In the genomic region with DNA sequence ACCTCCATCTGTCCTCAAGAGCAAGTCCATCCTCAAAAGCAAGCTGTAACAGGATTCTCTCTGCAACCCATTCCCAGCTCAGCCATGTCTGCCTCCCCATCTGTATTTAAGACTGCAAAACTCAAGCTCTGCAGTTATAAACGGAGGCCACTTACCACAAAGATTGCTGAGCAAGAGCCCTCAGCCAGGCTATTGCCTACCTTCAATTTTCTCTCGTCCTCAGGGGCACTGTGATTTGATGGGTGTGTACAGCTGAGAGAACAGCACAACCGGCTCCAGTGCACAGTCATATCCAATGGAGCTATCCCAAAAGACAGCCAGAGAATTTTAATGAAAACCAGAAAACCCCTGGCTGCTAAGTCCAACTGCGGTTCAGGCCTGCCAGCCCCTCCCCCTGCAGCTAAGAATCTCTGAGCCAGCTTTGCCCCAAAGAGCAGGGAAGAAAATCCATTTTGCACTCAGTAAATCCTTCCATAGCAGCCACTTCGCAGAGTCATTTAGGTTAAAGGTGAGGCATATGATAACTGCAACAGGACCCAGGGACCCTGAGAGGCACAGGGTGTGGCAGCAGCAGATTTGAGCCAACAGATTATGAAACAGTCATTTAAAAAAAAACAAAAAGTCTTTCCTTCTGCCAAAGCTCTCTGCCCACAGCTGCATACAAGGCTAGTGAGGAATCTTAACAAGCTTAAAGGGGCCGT, we compare ENCODE assay signal across 9 cellular contexts. TPM values are rescaled to one million over a fixed set of nuclear protein-coding genes. Genes with fewer than 3 reads are reported as not detected.
DNase-seq lines count a peak whose midpoint lies in the region; ATAC-seq and TF ChIP-seq lines count a peak whose summit lies in the region.
"Had no signal": no experiment of that assay in that cellular context is flagged by ENCODE, and none has a peak within 500 bp of the region (broad histone marks: within the 10 kb centered on the region; RNA-seq: fewer than 3 reads in every experiment).

No MANE protein-coding gene starts in this region.

- H3K4me3 Mint-ChIP-seq in activated T-cell treated with anti-CD3 and anti-CD28 coated beads, Interleukin-2, amount 50 U/mL, for 72 hours, result no peak overlapping the region
- H3K4me3 Mint-ChIP-seq: stimulated activated naive CD8-positive, alpha-beta T cell treated with anti-CD3 and anti-CD28 coated beads, Interleukin-15, Interleukin-2, amounts not matched to agents 100 ng/mL and 50 ng/mL, for 24 hours had no signal

- no peaks in the 10 kb centered on the region for H3K36me3 ChIP-seq in esophagus squamous epithelium

- TF ChIP-seq POLR2A in esophagus squamous epithelium (IDR thresholded peaks at IDR 0.05), result peak in 1 of 4 donors; percentile 3

- intact Hi-C loops in esophagus squamous epithelium (cut with DNase I), result no loop called here

- H3K36me3 Mint-ChIP-seq in activated T-cell treated with anti-CD3 and anti-CD28 coated beads, Interleukin-2, amount 50 U/mL, for 72 hours (ENCODE audit: insufficient read depth in 2 of 2), result peaks cover 4 to 9% of the 10 kb centered on the region in 2 donors

- peak; percentile 29 to 58 for ATAC-seq in activated T-cell treated with anti-CD3 and anti-CD28 coated beads, Interleukin-2, amount 50 U/mL, for 72 hours (replicated peaks in 1 of 2)

- no peak for DNase-seq in activated T-cell treated with anti-CD3 and anti-CD28 coated beads, Interleukin-2, amount 50 U/mL, for 72 hours
- DNase-seq in activated T-cell treated with anti-CD3 and anti-CD28 coated beads for 4 hours, result no peak
- no peak for DNase-seq in esophagus squamous epithelium (lab: John Stamatoyannopoulos, UW)
- peak in 33 of 56 donors; percentile 9 to 69 (median 33) for DNase-seq in nucleus accumbens (lab: John Stamatoyannopoulos, UW)
- DNase-seq in activated naive CD4-positive, alpha-beta T cell (lab: John Stamatoyannopoulos, UW), result no peak
- no peak for DNase-seq in activated CD4-positive, alpha-beta T cell treated with anti-CD3 and anti-CD28 coated beads, Interleukin-2, amount 50 U/mL, for 4 hours
- DNase-seq in NOMO-1 treated with dmso at 0.1 percent for 144 hours (lab: John Stamatoyannopoulos, UW; ENCODE audit: unreplicated experiment), result no peak

- H3K9me3 Mint-ChIP-seq in activated T-cell treated with anti-CD3 and anti-CD28 coated beads, Interleukin-2, amount 50 U/mL, for 72 hours, result peaks cover 0 to 5% of the 10 kb centered on the region in 2 donors

- WGBS in esophagus squamous epithelium, 2 donors, result 13 to 17% methylated on average over 5 to 6 of the region's 6 CpGs

- no peaks in the 10 kb centered on the region for H3K9me3 ChIP-seq in esophagus squamous epithelium

- TF ChIP-seq CTCF in esophagus squamous epithelium (IDR thresholded peaks at IDR 0.05), result no peak

- H3K27me3 Mint-ChIP-seq in activated T-cell treated with anti-CD3 and anti-CD28 coated beads, Interleukin-2, amount 50 U/mL, for 72 hours (ENCODE audit: low read depth), result no peaks in the 10 kb centered on the region
- H3K27me3 Mint-ChIP-seq: stimulated activated naive CD8-positive, alpha-beta T cell treated with anti-CD3 and anti-CD28 coated beads, Interleukin-15, Interleukin-2, amounts not matched to agents 100 ng/mL and 50 ng/mL, for 24 hours had no signal

- peaks cover 23 to 51% (median 34%) of the 10 kb centered on the region in 3 donors for H3K4me1 ChIP-seq in esophagus squamous epithelium

- H3K27ac ChIP-seq in esophagus squamous epithelium, result peak overlapping the region; percentile 43 to 86 (median 76)

- H3K27me3 ChIP-seq in esophagus squamous epithelium, result no peaks in the 10 kb centered on the region

- peak overlapping the region in 3 of 4 donors; percentile 2 to 52 (median 15) for H3K4me3 ChIP-seq in esophagus squamous epithelium

- H3K27ac Mint-ChIP-seq in activated T-cell treated with anti-CD3 and anti-CD28 coated beads, Interleukin-2, amount 50 U/mL, for 72 hours, result no peak overlapping the region
- H3K27ac Mint-ChIP-seq: stimulated activated naive CD8-positive, alpha-beta T cell treated with anti-CD3 and anti-CD28 coated beads, Interleukin-15, Interleukin-2, amounts not matched to agents 100 ng/mL and 50 ng/mL, for 24 hours had no signal

- peaks cover 35% of the 10 kb centered on the region for H3K4me1 Mint-ChIP-seq in activated T-cell treated with anti-CD3 and anti-CD28 coated beads, Interleukin-2, amount 50 U/mL, for 72 hours (ENCODE audit: low read depth)

TF ChIP-seq in PFSK-1, 5 proteins besides CTCF, POLR2A, EP300 and RAD21:
- TF ChIP-seq TAF1 (IDR thresholded peaks at IDR 0.05; ENCODE audit: borderline replicate concordance, insufficient read depth, low read length) (no peak), SIN3A (IDR thresholded peaks at IDR 0.05; ENCODE audit: borderline replicate concordance, insufficient read depth, low read length) (0 out of 2 replicates have a peak, but pooled peaks have one; percentile 57)

RNA-seq across cellular contexts. Expression of a gene that starts 37.6 kb away (rescaled TPM):
- total RNA-seq in activated T-cell treated with anti-CD3 and anti-CD28 coated beads, Interleukin-2, amount 50 U/mL, for 72 hours, result 10 to 100 TPM; 15.3 to 19.0 TPM
- polyA plus RNA-seq in PFSK-1 (2012; ENCODE audit: insufficient read length, low read depth), result 10.8 TPM
- total RNA-seq in esophagus squamous epithelium, result 1 to 10 TPM; 2.2 to 8.7 (median 6.0) TPM

Comparison
In these comparisons a context has a peak if more than half of its experiments do, and no peak if none do; other contexts are left out.
1. DNase-seq: peak in nucleus accumbens (33 of 56); none in activated T-cell treated with anti-CD3 and anti-CD28 coated beads, Interleukin-2, amount 50 U/mL, for 72 hours (0 of 2), activated T-cell treated with anti-CD3 and anti-CD28 coated beads for 4 hours (single experiment), esophagus squamous epithelium (single experiment), activated naive CD4-positive, alpha-beta T cell (0 of 4), activated CD4-positive, alpha-beta T cell treated with anti-CD3 and anti-CD28 coated beads, Interleukin-2, amount 50 U/mL, for 4 hours (0 of 2) and NOMO-1 treated with dmso at 0.1 percent for 144 hours (single experiment).